28 cellular contexts compared by ENCODE assay signal in genomic region chrX:131057706-131058105, GRCh38. TPM values are rescaled to one million over a fixed set of nuclear protein-coding genes. Genes with fewer than 3 reads are reported as not detected.
"Had no signal": no experiment of that assay in that cellular context is flagged by ENCODE, and none has a peak within 500 bp of the region (broad histone marks: within the 10 kb centered on the region; RNA-seq: fewer than 3 reads in every experiment).

No MANE protein-coding gene starts in this region.

- H3K4me3 ChIP-seq: lung, ovary, skin epidermis, thyroid gland, vagina had no signal

- H3K4me1 ChIP-seq: left ventricle myocardium inferior, thyroid gland, vagina had no signal

- H3K4me1 Mint-ChIP-seq: activated naive CD4-positive, alpha-beta T cell treated with anti-CD3 and anti-CD28 coated beads, Interleukin-2, amount 10 ng/mL, durations not matched to agents 7 days and 5 days; activated naive CD8-positive, alpha-beta T cell treated with anti-CD3 and anti-CD28 coated beads, Interleukin-2, amount 10 ng/mL, durations not matched to agents 7 days and 5 days; stimulated activated memory B cell treated with anti-CD40 and anti-IgM and Interleukin-4, amounts not matched to agents 10 μg/mL and 1 μg/mL and 100 μg/mL, for 72 hours had no signal

- H3K9me3 ChIP-seq: esophagus muscularis mucosa, left ventricle myocardium inferior, ovary, thyroid gland, upper lobe of left lung, vagina had no signal

- H3K9me3 Mint-ChIP-seq: activated naive CD4-positive, alpha-beta T cell treated with anti-CD3 and anti-CD28 coated beads, Interleukin-2, amount 10 ng/mL, durations not matched to agents 7 days and 5 days; activated naive CD8-positive, alpha-beta T cell treated with anti-CD3 and anti-CD28 coated beads, Interleukin-2, amount 10 ng/mL, durations not matched to agents 7 days and 5 days; activated T-helper 1 cell treated with anti-CD3 and anti-CD28 coated beads, Interleukin-12 subunit alpha, Interleukin-12 subunit beta, Interleukin-2, Interleukin-4 antibody, amounts not matched to agents 30 ng/mL and 10 ng/mL and 1 ng/mL, durations not matched to agents 14 hours and 24 hours and 36 hours; natural killer cell treated with Interleukin-12 subunit alpha and Interleukin-12 subunit beta and Interleukin-15 and Interleukin-18, amount 100 ng/mL, for 72 hours; stimulated activated memory B cell treated with anti-CD40 and anti-IgM and Interleukin-4, amounts not matched to agents 10 μg/mL and 1 μg/mL and 100 μg/mL, for 72 hours had no signal

- H3K4me3 Mint-ChIP-seq: activated naive CD4-positive, alpha-beta T cell treated with anti-CD3 and anti-CD28 coated beads, Interleukin-2, amount 10 ng/mL, durations not matched to agents 7 days and 5 days; activated naive CD8-positive, alpha-beta T cell treated with anti-CD3 and anti-CD28 coated beads, Interleukin-2, amount 10 ng/mL, durations not matched to agents 7 days and 5 days; activated T-helper 1 cell treated with anti-CD3 and anti-CD28 coated beads, Interleukin-12 subunit alpha, Interleukin-12 subunit beta, Interleukin-2, Interleukin-4 antibody, amounts not matched to agents 30 ng/mL and 10 ng/mL and 1 ng/mL, durations not matched to agents 14 hours and 24 hours and 36 hours; natural killer cell treated with Interleukin-12 subunit alpha and Interleukin-12 subunit beta and Interleukin-15 and Interleukin-18, amount 100 ng/mL, for 72 hours; stimulated activated memory B cell treated with anti-CD40 and anti-IgM and Interleukin-4, amounts not matched to agents 10 μg/mL and 1 μg/mL and 100 μg/mL, for 72 hours had no signal

- H3K27ac Mint-ChIP-seq: activated naive CD4-positive, alpha-beta T cell treated with anti-CD3 and anti-CD28 coated beads, Interleukin-2, amount 10 ng/mL, durations not matched to agents 7 days and 5 days; activated naive CD8-positive, alpha-beta T cell treated with anti-CD3 and anti-CD28 coated beads, Interleukin-2, amount 10 ng/mL, durations not matched to agents 7 days and 5 days; activated T-helper 1 cell treated with anti-CD3 and anti-CD28 coated beads, Interleukin-12 subunit alpha, Interleukin-12 subunit beta, Interleukin-2, Interleukin-4 antibody, amounts not matched to agents 30 ng/mL and 10 ng/mL and 1 ng/mL, durations not matched to agents 14 hours and 24 hours and 36 hours; natural killer cell treated with Interleukin-12 subunit alpha and Interleukin-12 subunit beta and Interleukin-15 and Interleukin-18, amount 100 ng/mL, for 72 hours; progenitor cell of endocrine pancreas; stimulated activated memory B cell treated with anti-CD40 and anti-IgM and Interleukin-4, amounts not matched to agents 10 μg/mL and 1 μg/mL and 100 μg/mL, for 72 hours had no signal

- H3K27me3 ChIP-seq: ovary, thyroid gland, vagina had no signal

- H3K36me3 Mint-ChIP-seq: activated naive CD4-positive, alpha-beta T cell treated with anti-CD3 and anti-CD28 coated beads, Interleukin-2, amount 10 ng/mL, durations not matched to agents 7 days and 5 days; activated naive CD8-positive, alpha-beta T cell treated with anti-CD3 and anti-CD28 coated beads, Interleukin-2, amount 10 ng/mL, durations not matched to agents 7 days and 5 days; natural killer cell treated with Interleukin-12 subunit alpha and Interleukin-12 subunit beta and Interleukin-15 and Interleukin-18, amount 100 ng/mL, for 72 hours; stimulated activated memory B cell treated with anti-CD40 and anti-IgM and Interleukin-4, amounts not matched to agents 10 μg/mL and 1 μg/mL and 100 μg/mL, for 72 hours had no signal

- H3K27ac ChIP-seq: esophagus muscularis mucosa, left ventricle myocardium inferior, ovary, skin epidermis, stomach, thyroid gland, upper lobe of left lung, vagina, VCaP had no signal

- ATAC-seq: activated CD4-positive, CD25-positive, alpha-beta regulatory T cell treated with anti-CD3 and anti-CD28 coated beads, Interleukin-2, amount 50 U/mL, for 24 hours; natural killer cell treated with Interleukin-12 subunit alpha and Interleukin-12 subunit beta and Interleukin-15 and Interleukin-18, amount 100 ng/mL, for 72 hours; sciatic nerve; stimulated activated memory B cell treated with anti-CD40 and anti-IgM and Interleukin-4, amounts not matched to agents 10 μg/mL and 1 μg/mL and 100 μg/mL, for 72 hours had no signal

- DNase-seq: activated CD4-positive, alpha-beta T cell treated with anti-CD3 and anti-CD28 coated beads for 48 hours; activated CD4-positive, alpha-beta T cell treated with anti-CD3 and anti-CD28 coated beads, Interleukin-2, amount 50 U/mL, for 48 hours; activated CD8-positive, alpha-beta memory T cell treated with anti-CD3 and anti-CD28 coated beads for 24 hours; activated naive CD4-positive, alpha-beta T cell treated with anti-CD3 and anti-CD28 coated beads, Interleukin-2, amount 10 ng/mL, durations not matched to agents 7 days and 5 days; activated naive CD8-positive, alpha-beta T cell treated with anti-CD3 and anti-CD28 coated beads, Interleukin-2, amount 10 ng/mL, durations not matched to agents 7 days and 5 days; central memory CD4-positive, alpha-beta T cell; foreskin melanocyte; left ventricle myocardium inferior; mesendoderm; ovary; stimulated activated CD4-positive, alpha-beta T cell treated with anti-CD3 and anti-CD28 coated beads, Interleukin-12 subunit alpha, Interleukin-12 subunit beta, amount 100 ng/mL, for 4 hours; stimulated activated CD4-positive, alpha-beta T cell treated with anti-CD3 and anti-CD28 coated beads, Interleukin-4, amount 100 ng/mL, for 24 hours; stomach; thyroid gland had no signal

- H3K36me3 ChIP-seq: esophagus muscularis mucosa, left ventricle myocardium inferior, ovary, stomach, thyroid gland, upper lobe of left lung, vagina had no signal

RNA-seq across cellular contexts. Expression of gene ARHGAP36, which starts 0.4 kb away (rescaled TPM):
- total RNA-seq: activated naive CD8-positive, alpha-beta T cell treated with anti-CD3 and anti-CD28 coated beads, Interleukin-2, amount 10 ng/mL, durations not matched to agents 7 days and 5 days; activated T-helper 1 cell treated with anti-CD3 and anti-CD28 coated beads, Interleukin-12 subunit alpha, Interleukin-12 subunit beta, Interleukin-2, Interleukin-4 antibody, amounts not matched to agents 30 ng/mL and 10 ng/mL and 1 ng/mL, durations not matched to agents 14 hours and 24 hours and 36 hours; left ventricle myocardium inferior; lung; mononuclear cell; natural killer cell treated with Interleukin-12 subunit alpha and Interleukin-12 subunit beta and Interleukin-15 and Interleukin-18, amount 100 ng/mL, for 72 hours; sciatic nerve; stomach; T-helper 1 cell treated with Interleukin-12 subunit alpha and Interleukin-12 subunit beta and Interleukin-4 antibody, amounts not matched to agents 30 ng/mL and 1 ng/mL, for 36 hours; thyroid gland; upper lobe of left lung had no signal
- polyA plus RNA-seq: lung, ovary had no signal
